24 cellular contexts compared by ENCODE assay signal in genomic region chr1:176983786-176984185, GRCh38.
"Had no signal": no experiment of that assay in that cellular context is flagged by ENCODE, and none has a peak within 500 bp of the region (broad histone marks: within the 10 kb centered on the region; RNA-seq: fewer than 3 reads in every experiment).

No MANE protein-coding gene starts in this region.

- H3K4me1 Mint-ChIP-seq: naive B cell; natural killer cell; stimulated activated effector memory CD8-positive, alpha-beta T cell treated with anti-CD3 and anti-CD28 coated beads, Interleukin-12 subunit alpha, Interleukin-12 subunit beta, amount 100 ng/mL, for 72 hours; stimulated activated naive CD8-positive, alpha-beta T cell treated with anti-CD3 and anti-CD28 coated beads, Interleukin-15, amount 100 ng/mL, for 72 hours had no signal

- H3K4me1 ChIP-seq: left lung, lower lobe of right lung, sigmoid colon, spleen, tibial nerve had no signal

- H3K27me3 Mint-ChIP-seq: stimulated activated naive CD8-positive, alpha-beta T cell treated with anti-CD3 and anti-CD28 coated beads, Interleukin-15, amount 100 ng/mL, for 72 hours had no signal

- H3K4me3 ChIP-seq: left lung, lower lobe of right lung, ovary, sigmoid colon, spleen, tibial nerve, uterus had no signal

- H3K27me3 ChIP-seq: left lung, ovary, sigmoid colon, spleen, tibial nerve, uterus had no signal

- H3K27ac ChIP-seq: left lung, lower lobe of right lung, ovary, sigmoid colon, spleen, tibial nerve, uterus had no signal

- H3K4me3 Mint-ChIP-seq: naive B cell; natural killer cell; nephron progenitor cell; stimulated activated effector memory CD8-positive, alpha-beta T cell treated with anti-CD3 and anti-CD28 coated beads, Interleukin-12 subunit alpha, Interleukin-12 subunit beta, amount 100 ng/mL, for 72 hours; stimulated activated naive CD8-positive, alpha-beta T cell treated with anti-CD3 and anti-CD28 coated beads, Interleukin-15, amount 100 ng/mL, for 72 hours; type B pancreatic cell had no signal

- H3K36me3 ChIP-seq: left lung, lower lobe of right lung, ovary, sigmoid colon, spleen, tibial nerve, uterus had no signal

- DNase-seq: hippocampal formation; kidney; left colon; left lung; lower lobe of right lung; mammary epithelial cell; mesenchymal stem cell; naive B cell; natural killer cell; nephron progenitor cell; ovary; right cardiac atrium; sigmoid colon; small intestine; spleen; stimulated activated CD4-positive, alpha-beta T cell treated with anti-CD3 and anti-CD28 coated beads, Interleukin-4, amount 100 ng/mL, for 24 hours; stimulated activated naive CD4-positive, alpha-beta T cell treated with Interleukin-2 at 50 U/mL for 16 hours; stimulated activated naive CD8-positive, alpha-beta T cell treated with anti-CD3 and anti-CD28 coated beads, Interleukin-15, amount 100 ng/mL, for 72 hours; substantia nigra; uterus had no signal

- ATAC-seq: left colon; left lung; lower lobe of right lung; natural killer cell; right cardiac atrium; stimulated activated effector memory CD8-positive, alpha-beta T cell treated with anti-CD3 and anti-CD28 coated beads, Interleukin-12 subunit alpha, Interleukin-12 subunit beta, amount 100 ng/mL, for 72 hours; stimulated activated naive CD8-positive, alpha-beta T cell treated with anti-CD3 and anti-CD28 coated beads, Interleukin-15, amount 100 ng/mL, for 72 hours had no signal

- H3K9me3 Mint-ChIP-seq: naive B cell; natural killer cell; nephron progenitor cell; stimulated activated effector memory CD8-positive, alpha-beta T cell treated with anti-CD3 and anti-CD28 coated beads, Interleukin-12 subunit alpha, Interleukin-12 subunit beta, amount 100 ng/mL, for 72 hours; stimulated activated naive CD8-positive, alpha-beta T cell treated with anti-CD3 and anti-CD28 coated beads, Interleukin-15, amount 100 ng/mL, for 72 hours; type B pancreatic cell had no signal

- H3K9me3 ChIP-seq: left lung, lower lobe of right lung, ovary, sigmoid colon, spleen, tibial nerve, uterus had no signal

- H3K27ac Mint-ChIP-seq: naive B cell; natural killer cell; nephron progenitor cell; progenitor cell of endocrine pancreas; stimulated activated effector memory CD8-positive, alpha-beta T cell treated with anti-CD3 and anti-CD28 coated beads, Interleukin-12 subunit alpha, Interleukin-12 subunit beta, amount 100 ng/mL, for 72 hours; stimulated activated naive CD8-positive, alpha-beta T cell treated with anti-CD3 and anti-CD28 coated beads, Interleukin-15, amount 100 ng/mL, for 72 hours; type B pancreatic cell had no signal

- H3K36me3 Mint-ChIP-seq: naive B cell; natural killer cell; stimulated activated effector memory CD8-positive, alpha-beta T cell treated with anti-CD3 and anti-CD28 coated beads, Interleukin-12 subunit alpha, Interleukin-12 subunit beta, amount 100 ng/mL, for 72 hours; type B pancreatic cell had no signal
